Comparison of ENCODE assay signal across 30 cellular contexts in the genomic region with DNA sequence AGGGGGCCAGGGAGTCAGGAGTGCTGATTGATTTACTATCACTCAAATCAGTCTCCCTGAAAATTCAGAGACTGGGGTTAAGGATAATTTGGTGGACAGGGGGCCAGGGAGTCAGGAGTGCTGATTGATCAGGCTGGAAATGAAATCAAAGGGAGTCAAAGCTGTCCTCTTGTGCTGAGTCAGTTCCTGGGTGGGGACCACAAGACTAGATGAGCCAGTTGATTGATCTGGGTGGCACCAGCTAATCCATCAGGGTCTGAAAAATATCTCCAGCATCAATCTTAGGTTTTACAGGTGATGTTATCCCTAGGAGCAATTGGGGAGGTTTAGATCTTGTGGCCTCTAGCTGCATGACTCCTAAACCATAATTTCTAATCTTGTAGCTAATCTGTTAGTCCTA.
"Had no signal": no experiment of that assay in that cellular context is flagged by ENCODE, and none has a peak within 500 bp of the region (broad histone marks: within the 10 kb centered on the region; RNA-seq: fewer than 3 reads in every experiment).

No MANE protein-coding gene starts in this region.

- ATAC-seq: heart right ventricle; left cardiac atrium; left lung; naive thymus-derived CD4-positive, alpha-beta T cell; sciatic nerve; upper lobe of right lung had no signal

- H3K27ac ChIP-seq: colonic mucosa, esophagus squamous epithelium, heart right ventricle, left lung, prostate gland, right atrium auricular region, thoracic aorta, tibial nerve, upper lobe of right lung, uterus had no signal

- H3K27me3 Mint-ChIP-seq: dendritic cell treated with granulocyte-macrophage colony-stimulating factor and Interleukin-4, amounts not matched to agents 40 ng/mL and 50 ng/mL, for 4 days had no signal

- H3K9me3 ChIP-seq: colonic mucosa, esophagus squamous epithelium, heart right ventricle, left lung, prostate gland, right atrium auricular region, thoracic aorta, tibial nerve, upper lobe of right lung, uterus had no signal

- H3K4me3 Mint-ChIP-seq: dendritic cell treated with granulocyte-macrophage colony-stimulating factor and Interleukin-4, amounts not matched to agents 40 ng/mL and 50 ng/mL, for 4 days; endodermal cell had no signal

- H3K4me1 Mint-ChIP-seq: endodermal cell, nephron had no signal

- H3K4me3 ChIP-seq: colonic mucosa, esophagus squamous epithelium, heart right ventricle, left lung, prostate gland, right atrium auricular region, smooth muscle cell, thoracic aorta, tibial nerve, upper lobe of right lung, uterus had no signal

- DNase-seq: colonic mucosa; effector CD8-positive, alpha-beta T cell; endodermal cell; esophagus squamous epithelium; foreskin melanocyte; glutamatergic neuron; heart right ventricle; hippocampal formation; left cardiac atrium; left lung; mesendoderm; midbrain; naive thymus-derived CD4-positive, alpha-beta T cell; nucleus accumbens; stimulated activated CD4-positive, alpha-beta T cell treated with anti-CD3 and anti-CD28 coated beads, Interleukin-12 subunit alpha, Interleukin-12 subunit beta, amount 100 ng/mL, for 4 hours; stimulated activated CD4-positive, alpha-beta T cell treated with anti-CD3 and anti-CD28 coated beads, Interleukin-1b, Interleukin-23, amount 100 ng/mL, for 48 hours; stimulated activated CD4-positive, alpha-beta T cell treated with anti-CD3 and anti-CD28 coated beads, Interleukin-4, amount 100 ng/mL, for 1 hour; stimulated activated CD8-positive, alpha-beta memory T cell treated with anti-CD3 and anti-CD28 coated beads, Interleukin-4, amount 100 ng/mL, for 48 hours; stimulated activated naive CD4-positive, alpha-beta T cell; substantia nigra; upper lobe of right lung; uterus had no signal

- H3K27me3 ChIP-seq: colonic mucosa, esophagus squamous epithelium, heart right ventricle, left lung, right atrium auricular region, tibial nerve, upper lobe of right lung, uterus had no signal

- H3K9me3 Mint-ChIP-seq: dendritic cell treated with granulocyte-macrophage colony-stimulating factor and Interleukin-4, amounts not matched to agents 40 ng/mL and 50 ng/mL, for 4 days; endodermal cell; naive thymus-derived CD4-positive, alpha-beta T cell; nephron had no signal

- H3K4me1 ChIP-seq: colonic mucosa, esophagus squamous epithelium, right atrium auricular region, tibial nerve, upper lobe of right lung, uterus had no signal

- H3K36me3 ChIP-seq: colonic mucosa, esophagus squamous epithelium, heart right ventricle, left lung, prostate gland, right atrium auricular region, thoracic aorta, tibial nerve, upper lobe of right lung, uterus had no signal

- H3K27ac Mint-ChIP-seq: dendritic cell treated with granulocyte-macrophage colony-stimulating factor and Interleukin-4, amounts not matched to agents 40 ng/mL and 50 ng/mL, for 4 days; endodermal cell; nephron had no signal
